9 cellular contexts compared by ENCODE assay signal in the genomic region with DNA sequence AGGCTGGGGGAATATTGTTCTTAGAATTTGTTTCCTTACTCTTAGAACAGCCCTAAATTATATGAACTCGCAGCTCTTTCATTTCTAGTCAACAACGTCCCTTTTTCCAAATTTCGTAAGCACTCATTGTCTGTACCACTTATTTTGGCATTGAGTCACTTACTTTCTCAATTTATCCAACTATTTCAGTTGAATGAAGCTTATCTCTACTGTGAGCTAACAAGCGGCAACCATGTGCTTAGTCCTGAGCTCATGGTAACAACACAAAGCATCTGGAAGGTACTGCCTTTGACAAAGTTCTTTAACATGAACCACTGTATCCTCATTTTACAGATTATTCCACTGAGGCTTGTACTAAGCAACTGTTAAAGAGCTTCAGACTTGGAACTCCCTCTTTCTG.
A peak's percentile ranks its signal among the peaks of the same experiment; 100 is the strongest.
DNase-seq lines count a peak whose midpoint lies in the region; ATAC-seq and TF ChIP-seq lines count a peak whose summit lies in the region.
"Had no signal": no experiment of that assay in that cellular context is flagged by ENCODE, and none has a peak within 500 bp of the region (broad histone marks: within the 10 kb centered on the region; RNA-seq: fewer than 3 reads in every experiment).

No MANE protein-coding gene starts in this region.

- H3K36me3 Mint-ChIP-seq in CD8-positive, alpha-beta T cell: no peaks in the 10 kb centered on the region

- H3K9me2 ChIP-seq in SK-N-SH: no peaks in the 10 kb centered on the region

- H2AFZ ChIP-seq in SK-N-SH (ENCODE audit: low read depth): no peak overlapping the region

- H3K36me3 ChIP-seq in SK-N-SH (replicated peaks in 1 of 2; ENCODE audit: control insufficient read depth in 1 of 2, insufficient read depth in 2 of 2, low read length in 1 of 2) (peaks cover 38 to 41% of the 10 kb centered on the region in 2 experiments), stomach (peaks cover 0 to 11% (median 5%) of the 10 kb centered on the region in 4 donors)
- no peaks in the 10 kb centered on the region for H3K36me3 ChIP-seq in CD8-positive, alpha-beta T cell (ENCODE audit: insufficient read depth, low read length)

- no peak overlapping the region for H3K4me3 Mint-ChIP-seq in CD8-positive, alpha-beta T cell

- peaks cover 11% of the 10 kb centered on the region for H3F3A ChIP-seq in SK-N-SH (replicated peaks; ENCODE audit: insufficient read depth)

- no peaks in the 10 kb centered on the region for H3K9me3 Mint-ChIP-seq in CD8-positive, alpha-beta T cell

- TF ChIP-seq CTCF in SK-N-SH (IDR thresholded peaks at IDR 0.05) (no peak), cardiac fibroblast (IDR thresholded peaks at IDR 0.05; ENCODE audit: low read depth, low read length) (no peak), stomach (IDR thresholded peaks at IDR 0.05) (no peak)
- no peak for TF ChIP-seq CTCF in CD8-positive, alpha-beta T cell (IDR thresholded peaks at IDR 0.05)

- no peak for TF ChIP-seq RAD21 in SK-N-SH (IDR thresholded peaks at IDR 0.05; ENCODE audit: low read length)

- 96% methylated on average over 4 of the region's 4 CpGs for WGBS in SK-N-SH (ENCODE audit: low lambda C conversion rate)
- WGBS in stomach, 5 donors: 78 to 93% (median 88%) methylated on average over 4 of the region's 4 CpGs

- no peak for TF ChIP-seq EP300 in SK-N-SH (IDR thresholded peaks at IDR 0.05; ENCODE audit: borderline replicate concordance in 1 of 2, low read depth in 1 of 2, low read length in 1 of 2)
- no peak for TF ChIP-seq EP300 in stomach (IDR thresholded peaks at IDR 0.05)

- DNase-seq in SK-N-SH: no peak
- DNase-seq in cardiac fibroblast (ENCODE audit: low read depth in 2 of 2): peak; percentile 84 to 87
- no peak for DNase-seq in stomach
- no peak for DNase-seq in CD8-positive, alpha-beta T cell
- DNase-seq in SHP77 (lab: John Stamatoyannopoulos, UW): no peak
- DNase-seq in NCI-H1105 (lab: John Stamatoyannopoulos, UW): no peak

- no peak overlapping the region for H3K4me2 ChIP-seq in SK-N-SH

- H3K27me3 ChIP-seq in SK-N-SH (ENCODE audit: insufficient read depth) (no peaks in the 10 kb centered on the region), stomach (no peaks in the 10 kb centered on the region)
- H3K27me3 ChIP-seq in CD8-positive, alpha-beta T cell (ENCODE audit: insufficient read depth, low read length): no peaks in the 10 kb centered on the region

- TF ChIP-seq POLR2A in stomach (IDR thresholded peaks at IDR 0.05): no peak

- intact Hi-C loops in stomach (cut with DNase I; ENCODE audit: low total_unique reads): no loop called here
- intact Hi-C loops in CD8-positive, alpha-beta T cell (cut with DNase I, micrococcal nuclease): no loop called here

- H3K4me1 Mint-ChIP-seq in CD8-positive, alpha-beta T cell (ENCODE audit: low read depth): no peaks in the 10 kb centered on the region

- CTCF ChIA-PET in SK-N-SH (lab: Yijun Ruan, JAX): interaction anchor here (1.1 to 1.8 kb wide), 4 partner anchors 8 to 246 kb away, joined by 3 to 9 read pairs (median 4); no protein-coding TSS in a partner anchor
- CTCF ChIA-PET in CD8-positive, alpha-beta T cell (lab: Charles Lee): no interaction called here

- H3K9ac ChIP-seq in SK-N-SH: peak overlapping the region; percentile 44; the same call in 1 of the 2 replicates

- no peaks in the 10 kb centered on the region for H4K20me1 ChIP-seq in SK-N-SH (ENCODE audit: insufficient read depth)

- no peaks in the 10 kb centered on the region for H3K27me3 Mint-ChIP-seq in CD8-positive, alpha-beta T cell (ENCODE audit: low read depth)

- no peak overlapping the region for H3K27ac Mint-ChIP-seq in CD8-positive, alpha-beta T cell

- H3K27ac ChIP-seq in SK-N-SH (ENCODE audit: low read depth in 2 of 2, low read length in 1 of 2): peak overlapping the region in 1 of 2 experiments; percentile 83; a peak in 2 of 4 replicates
- H3K27ac ChIP-seq in stomach: peak overlapping the region in 4 of 5 donors; percentile 14 to 74 (median 40)
- no peak overlapping the region for H3K27ac ChIP-seq in CD8-positive, alpha-beta T cell (ENCODE audit: low read depth, low read length)
- H3K27ac ChIP-seq: 22Rv1 had no signal

- no peaks in the 10 kb centered on the region for H3K9me3 ChIP-seq in SK-N-SH
- H3K9me3 ChIP-seq in stomach: no peaks in the 10 kb centered on the region
- H3K9me3 ChIP-seq in CD8-positive, alpha-beta T cell (ENCODE audit: low read length): no peaks in the 10 kb centered on the region

- H3K4me3 ChIP-seq in SK-N-SH (ENCODE audit: low read depth in 2 of 2, low read length in 1 of 2): no peak overlapping the region
- no peak overlapping the region for H3K4me3 ChIP-seq in cardiac fibroblast (replicated peaks in 1 of 2; ENCODE audit: low read depth in 2 of 2, low read length in 2 of 2)
- no peak overlapping the region for H3K4me3 ChIP-seq in stomach
- no peak overlapping the region for H3K4me3 ChIP-seq in CD8-positive, alpha-beta T cell (ENCODE audit: low read depth, low read length)

- peaks cover 6 to 12% of the 10 kb centered on the region in 2 experiments for H3K4me1 ChIP-seq in SK-N-SH (ENCODE audit: control insufficient read depth in 1 of 2, insufficient read depth in 2 of 2, low read depth in 1 of 2, low read length in 1 of 2)
- peaks cover 0 to 18% (median 8%) of the 10 kb centered on the region in 4 donors for H3K4me1 ChIP-seq in stomach
- no peaks in the 10 kb centered on the region for H3K4me1 ChIP-seq in CD8-positive, alpha-beta T cell (ENCODE audit: insufficient read depth, low read length)

- no peak for ATAC-seq in SK-N-SH treated with all-trans-retinoic acid at 6 μM for 48 hours
- ATAC-seq in HG03520 (IDR thresholded peaks at IDR 0.05; ENCODE audit: unreplicated experiment): peak; percentile 6
- no peak for ATAC-seq in CD8-positive, alpha-beta T cell

- POLR2A ChIA-PET in SK-N-SH (lab: Yijun Ruan, JAX): no interaction called here
- POLR2A ChIA-PET in CD8-positive, alpha-beta T cell (lab: Charles Lee): no interaction called here

- H3K79me2 ChIP-seq in SK-N-SH (ENCODE audit: insufficient read depth): peaks cover 58% of the 10 kb centered on the region

TF ChIP-seq in SK-N-SH, 30 proteins besides CTCF, POLR2A, EP300 and RAD21 (continues in another document):
- TF ChIP-seq SMC3 (IDR thresholded peaks at IDR 0.05; ENCODE audit: low read depth, low read length) (no peak), RXRA (IDR thresholded peaks at IDR 0.05; ENCODE audit: borderline replicate concordance, low read depth) (no peak), GATA2 (CRISPR knock-in tag; IDR thresholded peaks at IDR 0.05) (no peak), ZBTB33 (IDR thresholded peaks at IDR 0.05; ENCODE audit: borderline replicate concordance, low read depth) (no peak), CHD2 (IDR thresholded peaks at IDR 0.05; ENCODE audit: low read length, partially characterized antibody) (no peak), FOXM1 (IDR thresholded peaks at IDR 0.05; ENCODE audit: low read depth) (no peak), RFX5 (IDR thresholded peaks at IDR 0.05; ENCODE audit: low read length) (no peak), SIN3A (IDR thresholded peaks at IDR 0.05; ENCODE audit: borderline replicate concordance, low read depth, low read length) (no peak)
- TF ChIP-seq, protein P1, sequence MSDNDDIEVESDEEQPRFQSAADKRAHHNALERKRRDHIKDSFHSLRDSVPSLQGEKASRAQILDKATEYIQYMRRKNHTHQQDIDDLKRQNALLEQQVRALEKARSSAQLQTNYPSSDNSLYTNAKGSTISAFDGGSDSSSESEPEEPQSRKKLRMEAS (IDR thresholded peaks at IDR 0.05; ENCODE audit: low read depth): no peak

TF ChIP-seq in SK-N-SH treated with all-trans-retinoic acid at 6 μM for 48 hours, 23 proteins besides CTCF, POLR2A, EP300 and RAD21 (continues in another document):
- no peak for TF ChIP-seq PPARA (CRISPR knock-in tag; IDR thresholded peaks at IDR 0.05; ENCODE audit: borderline replicate concordance)
- no peak for TF ChIP-seq CSRNP3 (CRISPR knock-in tag; IDR thresholded peaks at IDR 0.05)
- no peak for TF ChIP-seq ZNF70 (CRISPR knock-in tag; IDR thresholded peaks at IDR 0.05)
- no peak for TF ChIP-seq TOX (CRISPR knock-in tag; IDR thresholded peaks at IDR 0.05; ENCODE audit: borderline replicate concordance)
- TF ChIP-seq, protein P2, sequence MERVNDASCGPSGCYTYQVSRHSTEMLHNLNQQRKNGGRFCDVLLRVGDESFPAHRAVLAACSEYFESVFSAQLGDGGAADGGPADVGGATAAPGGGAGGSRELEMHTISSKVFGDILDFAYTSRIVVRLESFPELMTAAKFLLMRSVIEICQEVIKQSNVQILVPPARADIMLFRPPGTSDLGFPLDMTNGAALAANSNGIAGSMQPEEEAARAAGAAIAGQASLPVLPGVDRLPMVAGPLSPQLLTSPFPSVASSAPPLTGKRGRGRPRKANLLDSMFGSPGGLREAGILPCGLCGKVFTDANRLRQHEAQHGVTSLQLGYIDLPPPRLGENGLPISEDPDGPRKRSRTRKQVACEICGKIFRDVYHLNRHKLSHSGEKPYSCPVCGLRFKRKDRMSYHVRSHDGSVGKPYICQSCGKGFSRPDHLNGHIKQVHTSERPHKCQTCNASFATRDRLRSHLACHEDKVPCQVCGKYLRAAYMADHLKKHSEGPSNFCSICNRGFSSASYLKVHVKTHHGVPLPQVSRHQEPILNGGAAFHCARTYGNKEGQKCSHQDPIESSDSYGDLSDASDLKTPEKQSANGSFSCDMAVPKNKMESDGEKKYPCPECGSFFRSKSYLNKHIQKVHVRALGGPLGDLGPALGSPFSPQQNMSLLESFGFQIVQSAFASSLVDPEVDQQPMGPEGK (CRISPR knock-in tag; IDR thresholded peaks at IDR 0.05; ENCODE audit: borderline replicate concordance): no peak
- no peak for TF ChIP-seq TCF4 (CRISPR knock-in tag; IDR thresholded peaks at IDR 0.05; ENCODE audit: borderline replicate concordance)
- TF ChIP-seq ISL1 (CRISPR knock-in tag; IDR thresholded peaks at IDR 0.05): no peak
- TF ChIP-seq SNAI2 (CRISPR knock-in tag; IDR thresholded peaks at IDR 0.05): no peak
- no peak for TF ChIP-seq ARNTL (CRISPR knock-in tag; IDR thresholded peaks at IDR 0.05; ENCODE audit: borderline replicate concordance, low read depth)
- TF ChIP-seq ESRRG (CRISPR knock-in tag; IDR thresholded peaks at IDR 0.05): no peak
- no peak for TF ChIP-seq BACH2 (CRISPR knock-in tag; IDR thresholded peaks at IDR 0.05; ENCODE audit: borderline replicate concordance)
- no peak for TF ChIP-seq OSR1 (CRISPR knock-in tag; IDR thresholded peaks at IDR 0.05)
- no peak for TF ChIP-seq ZFP30 (CRISPR knock-in tag; IDR thresholded peaks at IDR 0.05)

Comparison
In these comparisons a context has a peak if more than half of its experiments do, and no peak if none do; other contexts are left out.
1. DNase-seq: peak in cardiac fibroblast (2 of 2); none in SK-N-SH (single experiment), stomach (single experiment), CD8-positive, alpha-beta T cell (0 of 7), SHP77 (0 of 2) and NCI-H1105 (single experiment).